In the genomic region with DNA sequence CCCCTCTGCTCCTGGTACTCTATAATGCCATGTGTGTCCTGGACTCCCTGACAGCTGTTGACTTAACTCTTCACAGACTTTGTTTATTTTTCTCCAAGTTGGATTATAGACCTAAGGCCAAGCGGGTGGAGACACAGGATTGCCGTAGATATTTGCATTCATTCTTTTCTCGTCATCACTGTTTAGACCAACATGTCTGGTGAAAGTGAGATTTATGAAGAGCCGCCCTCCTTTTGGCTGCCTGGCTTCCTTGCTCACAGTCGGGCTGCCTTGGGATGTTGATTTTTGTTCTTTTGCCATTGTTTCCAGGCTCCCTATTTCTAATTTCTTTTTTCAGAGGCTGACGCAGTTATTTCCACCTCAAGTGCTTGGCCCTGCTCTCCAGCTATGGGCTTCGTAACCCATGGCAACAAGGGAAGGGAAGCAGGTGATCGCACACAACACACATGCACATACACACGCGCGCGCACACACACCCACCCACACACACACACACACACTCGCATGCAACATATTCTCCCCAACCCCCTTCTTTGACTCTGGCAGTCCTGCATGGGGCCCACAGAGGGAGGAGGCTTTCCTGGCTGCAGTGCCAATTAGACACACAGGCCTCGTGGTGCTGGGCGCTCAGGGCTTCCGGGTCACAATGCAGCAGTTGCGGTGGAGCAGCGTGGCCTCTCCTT, we compare ENCODE assay signal across 14 cellular contexts.
DNase-seq lines count a peak whose midpoint lies in the region; ATAC-seq and TF ChIP-seq lines count a peak whose summit lies in the region.
"Had no signal": no experiment of that assay in that cellular context is flagged by ENCODE, and none has a peak within 500 bp of the region (broad histone marks: within the 10 kb centered on the region; RNA-seq: fewer than 3 reads in every experiment).

No MANE protein-coding gene starts in this region.

- no peaks in the 10 kb centered on the region for H3K9me3 ChIP-seq in osteoblast (ENCODE audit: low read depth, low read length)
- H3K9me3 ChIP-seq: ovary had no signal

- peaks cover 25% of the 10 kb centered on the region for H3K4me1 ChIP-seq in osteoblast (ENCODE audit: insufficient read depth, low read length)

- no peak overlapping the region for H3K4me2 ChIP-seq in osteoblast (ENCODE audit: insufficient read depth, low read length)

- DNase-seq in DMS79 treated with DMSO at 0.1 percent for 48 hours (lab: John Stamatoyannopoulos, UW) (peak; percentile 95), NCI-H2196 (lab: John Stamatoyannopoulos, UW; ENCODE audit: unreplicated experiment) (peak; percentile 90), dermis microvascular lymphatic vessel endothelial cell (ENCODE audit: low read depth in 2 of 2) (peak; percentile 69 to 96), osteoblast (ENCODE audit: insufficient read length, low spot score, missing footprints) (no peak), cerebellar cortex (ENCODE audit: low spot score) (no peak)
- DNase-seq: foreskin keratinocyte; GDM1; left ventricle myocardium superior; ovary; stimulated activated CD4-positive, alpha-beta T cell treated with anti-CD3 and anti-CD28 coated beads, Interleukin-1b, Interleukin-23, amount 100 ng/mL, for 48 hours had no signal

- no peak overlapping the region for H3K27ac ChIP-seq in osteoblast (ENCODE audit: low read depth, low read length)
- H3K27ac ChIP-seq: foreskin keratinocyte, ovary had no signal

- no peaks in the 10 kb centered on the region for H3K27me3 ChIP-seq in osteoblast (ENCODE audit: insufficient read depth, low read length)
- H3K27me3 ChIP-seq: ovary had no signal

- ATAC-seq in GM19328 (IDR thresholded peaks at IDR 0.05; ENCODE audit: unreplicated experiment) (no peak), HG02840 (IDR thresholded peaks at IDR 0.05; ENCODE audit: low FRiP score, unreplicated experiment) (no peak), GM19395 (IDR thresholded peaks at IDR 0.05; ENCODE audit: unreplicated experiment) (no peak)
- ATAC-seq: foreskin keratinocyte; left ventricle myocardium superior; stimulated activated memory B cell treated with anti-CD40 and anti-IgM and Interleukin-4, amounts not matched to agents 10 μg/mL and 1 μg/mL and 100 μg/mL, for 72 hours had no signal

- peak overlapping the region; percentile 8 for H2AFZ ChIP-seq in osteoblast (ENCODE audit: low read length)

- TF ChIP-seq CTCF in osteoblast (IDR thresholded peaks at IDR 0.05; ENCODE audit: extremely low read depth, low read depth, low read length): no peak

- no peaks in the 10 kb centered on the region for H3K79me2 ChIP-seq in osteoblast (ENCODE audit: insufficient read depth, low read length)

- H4K20me1 ChIP-seq in osteoblast (ENCODE audit: insufficient read depth, low read length): no peaks in the 10 kb centered on the region

- no peak overlapping the region for H3K4me3 ChIP-seq in osteoblast (ENCODE audit: insufficient read depth, low read length)
- H3K4me3 ChIP-seq: ovary had no signal

- no peaks in the 10 kb centered on the region for H3K36me3 ChIP-seq in osteoblast (ENCODE audit: insufficient read depth, low read length)
- H3K36me3 ChIP-seq: ovary had no signal

Comparison
In these comparisons a context has a peak if more than half of its experiments do, and no peak if none do; other contexts are left out.
1. DNase-seq: peak in DMS79 treated with DMSO at 0.1 percent for 48 hours (single experiment), NCI-H2196 (single experiment) and dermis microvascular lymphatic vessel endothelial cell (2 of 2); none in osteoblast (single experiment) and cerebellar cortex (single experiment).